1 cellular context compared by ENCODE assay signal in the genomic region with DNA sequence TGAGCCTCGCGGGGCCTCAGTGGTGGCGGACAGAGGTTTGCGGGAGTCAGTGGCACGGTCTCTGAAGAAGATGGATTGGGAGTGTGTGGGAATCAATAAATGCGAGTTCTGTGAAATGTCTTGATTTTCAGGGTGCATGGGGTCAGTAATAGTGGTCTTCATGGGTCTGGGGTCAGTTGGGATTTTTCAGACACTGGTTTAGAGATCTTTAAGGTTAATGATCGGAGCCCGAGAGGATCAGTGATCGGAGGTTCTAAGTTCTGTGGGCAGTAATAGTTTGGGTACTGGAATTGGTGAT.
TF ChIP-seq lines count a peak whose summit lies in the region.

No MANE protein-coding gene starts in this region.

TF ChIP-seq in H1, 55 proteins besides CTCF, POLR2A, EP300 and RAD21:
- TF ChIP-seq SAP30 (IDR thresholded peaks at IDR 0.05; ENCODE audit: insufficient read depth, insufficient replicate concordance, low read length) = peak; percentile 27
- no peak for TF ChIP-seq MAFK (IDR thresholded peaks at IDR 0.05; ENCODE audit: low read depth, low read length)
